In genomic region chr21:45942755-45943629, GRCh38 we compare ENCODE assay signal across 20 cellular contexts.
"Had no signal": no experiment of that assay in that cellular context is flagged by ENCODE, and none has a peak within 500 bp of the region (broad histone marks: within the 10 kb centered on the region; RNA-seq: fewer than 3 reads in every experiment).

No MANE protein-coding gene starts in this region.

- H3K4me3 ChIP-seq: body of pancreas, lung, sigmoid colon, smooth muscle cell, testis, vagina had no signal

- H3K9me3 ChIP-seq: body of pancreas, sigmoid colon, testis, vagina had no signal

- H3K4me2 ChIP-seq: smooth muscle cell had no signal

- H3K36me3 ChIP-seq: sigmoid colon, vagina had no signal

- ATAC-seq: body of pancreas, left cardiac atrium had no signal

- DNase-seq: activated CD4-positive, alpha-beta T cell treated with anti-CD3 and anti-CD28 coated beads for 1 hour; activated naive CD4-positive, alpha-beta T cell treated with anti-CD3 and anti-CD28 coated beads for 36 hours; activated T-cell treated with anti-CD3 and anti-CD28 coated beads, Interleukin-2, amount 50 U/mL, for 1 hour; anterior cingulate cortex; body of pancreas; effector CD4-positive, alpha-beta T cell; foreskin melanocyte; hippocampal formation; left cardiac atrium; naive B cell; retina; sigmoid colon; stimulated activated CD4-positive, alpha-beta T cell treated with anti-CD3 and anti-CD28 coated beads, Interleukin-2, amount 100 ng/mL, for 48 hours; stimulated activated naive CD4-positive, alpha-beta T cell; T-helper 9 cell; testis; trophoblast cell had no signal

- H3K4me1 ChIP-seq: body of pancreas, sigmoid colon, testis, vagina had no signal

- H3K27ac ChIP-seq: body of pancreas, sigmoid colon, testis, vagina had no signal

- H3K27me3 ChIP-seq: body of pancreas, sigmoid colon, testis, vagina had no signal
